ENCODE assay signal across 1 cellular context in genomic region chr3:137100326-137100725, GRCh38.
TF ChIP-seq lines count a peak whose summit lies in the region.

No MANE protein-coding gene starts in this region.

TF ChIP-seq in SK-N-SH, 30 proteins besides CTCF, POLR2A, EP300 and RAD21 (continued from another document):
- TF ChIP-seq SIN3A (IDR thresholded peaks at IDR 0.05; ENCODE audit: borderline replicate concordance, low read depth, low read length) (no peak), MAX (IDR thresholded peaks at IDR 0.05; ENCODE audit: low read depth) (no peak), NFIC (IDR thresholded peaks at IDR 0.05; ENCODE audit: borderline replicate concordance) (no peak), ELF1 (IDR thresholded peaks at IDR 0.05) (no peak), YY1 (IDR thresholded peaks at IDR 0.05; ENCODE audit: low read depth) (no peak), GATA2 (CRISPR knock-in tag; IDR thresholded peaks at IDR 0.05) (no peak), POLR2AphosphoS5 (IDR thresholded peaks at IDR 0.05; ENCODE audit: low read depth, low read length) (no peak)
TF ChIP-seq in SK-N-SH: peak in this region for 0.
